Comparison of ENCODE assay signal across 8 cellular contexts in the genomic region with DNA sequence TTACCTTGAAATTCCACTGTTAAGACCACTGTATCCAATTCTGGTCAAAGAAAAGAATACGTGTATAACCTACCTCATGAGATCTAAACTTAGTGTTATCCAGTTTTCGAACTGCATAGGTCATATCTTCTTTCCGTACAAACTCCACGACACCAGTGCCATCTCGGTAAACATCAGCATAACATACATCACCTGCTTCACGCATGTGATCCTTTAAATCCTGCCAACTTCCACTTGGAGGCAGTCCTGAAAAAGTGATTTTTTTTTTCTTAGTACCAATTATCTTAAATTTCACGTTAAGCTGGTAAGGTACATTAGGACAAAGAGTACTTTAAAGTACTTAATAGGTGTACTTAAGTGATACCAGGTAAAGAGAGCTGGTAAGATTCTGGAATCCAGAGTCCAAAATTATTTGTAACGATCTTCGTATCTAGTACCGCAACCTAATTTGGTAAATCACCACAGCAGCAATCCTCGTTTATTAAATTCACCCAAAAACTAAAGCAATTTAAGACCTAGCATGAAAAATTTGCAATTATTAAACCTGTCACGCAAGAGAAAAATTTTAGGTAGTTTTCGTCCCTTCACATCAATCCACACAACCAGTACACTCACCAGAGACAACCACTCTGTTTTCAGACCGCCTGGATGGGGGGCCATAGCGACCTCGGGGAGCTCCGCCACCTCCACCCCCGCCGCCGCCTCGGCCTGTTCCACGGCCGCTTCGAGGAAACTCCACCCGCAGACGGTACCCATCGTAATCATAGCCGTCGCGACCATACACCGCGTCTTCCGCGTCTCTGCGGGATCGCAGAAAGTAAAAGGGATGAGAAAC. TPM values are rescaled to one million over a fixed set of nuclear protein-coding genes. Genes with fewer than 3 reads are reported as not detected.
DNase-seq lines count a peak whose midpoint lies in the region; ATAC-seq and TF ChIP-seq lines count a peak whose summit lies in the region.

No MANE protein-coding gene starts in this region.

- H3K4me3 ChIP-seq in right lobe of liver = peak overlapping the region; percentile 89 to 98 (median 94)
- peak overlapping the region; percentile 61 to 96 (median 88) for H3K4me3 ChIP-seq in tibial nerve

- TF ChIP-seq CTCF in right lobe of liver (IDR thresholded peaks at IDR 0.05) (no peak), tibial nerve (IDR thresholded peaks at IDR 0.05) (no peak)

- no peak for ATAC-seq in right lobe of liver
- no peak for ATAC-seq in GM18517 (IDR thresholded peaks at IDR 0.05; ENCODE audit: unreplicated experiment)

- no peak for TF ChIP-seq EP300 in tibial nerve (IDR thresholded peaks at IDR 0.05)

- H3K9me3 Mint-ChIP-seq in activated T-cell treated with anti-CD3 and anti-CD28 coated beads, Interleukin-2, amount 50 U/mL, for 24 hours = no peaks in the 10 kb centered on the region

- intact Hi-C loops in right lobe of liver (cut with DNase I) = no loop called here

- peak overlapping the region; percentile 100 for H3K4me3 Mint-ChIP-seq in activated T-cell treated with anti-CD3 and anti-CD28 coated beads, Interleukin-2, amount 50 U/mL, for 24 hours

- H3K9me3 ChIP-seq in right lobe of liver (no peaks in the 10 kb centered on the region), tibial nerve (no peaks in the 10 kb centered on the region)

- peak overlapping the region; percentile 100 for H3K27ac Mint-ChIP-seq in activated T-cell treated with anti-CD3 and anti-CD28 coated beads, Interleukin-2, amount 50 U/mL, for 24 hours

- H3K36me3 ChIP-seq in right lobe of liver = peaks cover 0 to 41% (median 26%) of the 10 kb centered on the region in 4 donors
- peaks cover 0 to 40% (median 15%) of the 10 kb centered on the region in 3 donors for H3K36me3 ChIP-seq in tibial nerve

- no peak for DNase-seq in activated T-cell treated with anti-CD3 and anti-CD28 coated beads, Interleukin-2, amount 50 U/mL, for 24 hours
- DNase-seq in activated T-cell treated with anti-CD3 and anti-CD28 coated beads for 4 hours (no peak), right lobe of liver (no peak), tibial nerve (ENCODE audit: low spot score in 2 of 2) (no peak), GOT3 (lab: John Stamatoyannopoulos, UW) (no peak), GDM1 (lab: John Stamatoyannopoulos, UW) (no peak)

- H3K27ac ChIP-seq in adipose tissue (ENCODE audit: low read depth, low read length) (peak overlapping the region; percentile 44), right lobe of liver (peak overlapping the region; percentile 93 to 99 (median 98)), tibial nerve (peak overlapping the region; percentile 96 to 99 (median 98))

- H3K27me3 ChIP-seq in right lobe of liver (no peaks in the 10 kb centered on the region), tibial nerve (no peaks in the 10 kb centered on the region)

- TF ChIP-seq POLR2A in right lobe of liver (IDR thresholded peaks at IDR 0.05) (no peak), tibial nerve (IDR thresholded peaks at IDR 0.05) (no peak)

- H3K4me1 ChIP-seq in right lobe of liver (peaks cover 0 to 30% (median 12%) of the 10 kb centered on the region in 4 donors), tibial nerve (peaks cover 0 to 50% (median 24%) of the 10 kb centered on the region in 4 donors)

- 3 to 6% (median 5%) methylated on average over 36 of the region's 36 CpGs for WGBS in adipose tissue, 3 donors
- 1% methylated on average over 29 of the region's 36 CpGs for WGBS in right lobe of liver (ENCODE audit: insufficient coverage, low coverage, low lambda C conversion rate, missing lambda C conversion rate)
- 5 to 11% methylated on average over 15 to 36 of the region's 36 CpGs for WGBS in tibial nerve, 2 donors

- H3K4me1 Mint-ChIP-seq in activated T-cell treated with anti-CD3 and anti-CD28 coated beads, Interleukin-2, amount 50 U/mL, for 24 hours (ENCODE audit: low read depth) = peaks cover 58% of the 10 kb centered on the region

- no peaks in the 10 kb centered on the region for H3K27me3 Mint-ChIP-seq in activated T-cell treated with anti-CD3 and anti-CD28 coated beads, Interleukin-2, amount 50 U/mL, for 24 hours

- H3K36me3 Mint-ChIP-seq in activated T-cell treated with anti-CD3 and anti-CD28 coated beads, Interleukin-2, amount 50 U/mL, for 24 hours (ENCODE audit: low read depth) = peaks cover 87% of the 10 kb centered on the region

RNA-seq across cellular contexts. Expression of gene SRSF1, which starts 1.1 kb away (rescaled TPM):
- polyA plus RNA-seq in adipose tissue = 100 to 1,000 TPM in 2 of 3 donors, 10 to 100 TPM in 1; 43.4 to 130 (median 111) TPM
- total RNA-seq in right lobe of liver (10 to 100 TPM; 55.7 to 92.0 (median 80.0) TPM), tibial nerve (100 to 1,000 TPM in 3 of 4 donors, 10 to 100 TPM in 1; 92.4 to 173 (median 143) TPM)

RNA-seq across cellular contexts. Expression of gene VEZF1, which starts 17.9 kb away (rescaled TPM):
- polyA plus RNA-seq in adipose tissue = 10 to 100 TPM; 18.2 to 23.9 (median 20.8) TPM
- total RNA-seq in right lobe of liver = 10 to 100 TPM; 13.0 to 19.3 (median 14.6) TPM
- 10 to 100 TPM; 42.3 to 66.0 (median 48.3) TPM for total RNA-seq in tibial nerve

RNA-seq across cellular contexts. Expression of gene CUEDC1, which starts 50.7 kb away (rescaled TPM):
- 10 to 100 TPM; 14.6 to 46.2 (median 23.0) TPM for polyA plus RNA-seq in adipose tissue
- total RNA-seq in right lobe of liver (1 to 10 TPM; 4.0 to 8.5 (median 5.5) TPM), tibial nerve (10 to 100 TPM; 32.1 to 55.5 (median 38.8) TPM)

Comparison
In these comparisons a context has a peak if more than half of its experiments do, and no peak if none do; other contexts are left out.
1. H3K27ac ChIP-seq: peak in every context shown above with its lines; median percentile 98 in right lobe of liver; 98 in tibial nerve; 44 in adipose tissue.